8 cellular contexts compared by ENCODE assay signal in genomic region chr5:83564069-83564749, GRCh38.
DNase-seq lines count a peak whose midpoint lies in the region; ATAC-seq and TF ChIP-seq lines count a peak whose summit lies in the region.

No MANE protein-coding gene starts in this region.

- TF ChIP-seq CTCF in A673 (conservative IDR thresholded peaks at IDR 0.05; ENCODE audit: low read depth, low read length) (peak; percentile 68), GM13977 (IDR thresholded peaks at IDR 0.05; ENCODE audit: extremely low read depth, insufficient read depth, missing control alignments) (peak; percentile 54), osteocyte (IDR thresholded peaks at IDR 0.05) (peak; percentile 73)

- H3K9me3 Mint-ChIP-seq in osteocyte (ENCODE audit: unreplicated experiment): no peaks in the 10 kb centered on the region
- no peaks in the 10 kb centered on the region for H3K9me3 Mint-ChIP-seq in activated CD8-positive, alpha-beta memory T cell treated with anti-CD3 and anti-CD28 coated beads, Interleukin-2, amount 10 ng/mL, durations not matched to agents 7 days and 5 days (ENCODE audit: low read depth)

- CTCF ChIA-PET in A673 (lab: Charles Lee): no interaction called here
- CTCF ChIA-PET in activated CD8-positive, alpha-beta memory T cell treated with anti-CD3 and anti-CD28 coated beads, Interleukin-2, amount 10 ng/mL, durations not matched to agents 7 days and 5 days (lab: Charles Lee): interaction anchor here (0.9 kb wide), 1 partner anchor 978 kb away, joined by 3 read pairs; no protein-coding TSS in a partner anchor

- intact Hi-C loops in A673 (cut with micrococcal nuclease; ENCODE audit: unreplicated experiment): loop anchor here (1.0 to 5.0 kb wide), 2 partner anchors 922 to 1212 kb away; no protein-coding TSS in a partner anchor

- in situ Hi-C loops in GM13977 (cut with MboI; ENCODE audit: low pct_unique_long_range_greater_than_20kb, low sequenced_read_pairs, unreplicated experiment): loop anchor here (5.0 kb wide), 1 partner anchor 1207 kb away; no protein-coding TSS in a partner anchor

- H3K27ac ChIP-seq in A673 (ENCODE audit: low read depth, low read length, poor library complexity, severe bottlenecking): no peak overlapping the region

- no peak overlapping the region for H3K27ac Mint-ChIP-seq in osteocyte (ENCODE audit: unreplicated experiment)
- H3K27ac Mint-ChIP-seq in activated CD8-positive, alpha-beta memory T cell treated with anti-CD3 and anti-CD28 coated beads, Interleukin-2, amount 10 ng/mL, durations not matched to agents 7 days and 5 days: no peak overlapping the region

- no peak for TF ChIP-seq POLR2A in erythroblast (IDR thresholded peaks at IDR 0.05; ENCODE audit: low read length)

- no peak overlapping the region for H3K4me3 Mint-ChIP-seq in osteocyte (ENCODE audit: unreplicated experiment)
- H3K4me3 Mint-ChIP-seq in activated CD8-positive, alpha-beta memory T cell treated with anti-CD3 and anti-CD28 coated beads, Interleukin-2, amount 10 ng/mL, durations not matched to agents 7 days and 5 days: no peak overlapping the region

- H3K4me1 Mint-ChIP-seq in osteocyte (ENCODE audit: unreplicated experiment): peaks cover 22% of the 10 kb centered on the region
- peaks cover 5% of the 10 kb centered on the region for H3K4me1 Mint-ChIP-seq in activated CD8-positive, alpha-beta memory T cell treated with anti-CD3 and anti-CD28 coated beads, Interleukin-2, amount 10 ng/mL, durations not matched to agents 7 days and 5 days

- peaks cover 3% of the 10 kb centered on the region for H3K36me3 Mint-ChIP-seq in osteocyte (ENCODE audit: unreplicated experiment)
- no peaks in the 10 kb centered on the region for H3K36me3 Mint-ChIP-seq in activated CD8-positive, alpha-beta memory T cell treated with anti-CD3 and anti-CD28 coated beads, Interleukin-2, amount 10 ng/mL, durations not matched to agents 7 days and 5 days

- ATAC-seq in GM19324 (IDR thresholded peaks at IDR 0.05; ENCODE audit: low FRiP score, unreplicated experiment): no peak
- no peak for ATAC-seq in activated CD8-positive, alpha-beta memory T cell treated with anti-CD3 and anti-CD28 coated beads, Interleukin-2, amount 10 ng/mL, durations not matched to agents 7 days and 5 days

- H3K4me3 ChIP-seq in A673 (ENCODE audit: low read depth, low read length, poor library complexity, severe bottlenecking): no peak overlapping the region

- peaks cover 4% of the 10 kb centered on the region for H3K27me3 ChIP-seq in A673 (replicated peaks; ENCODE audit: insufficient read depth, low read depth, low read length, poor library complexity)

- no TSS peak for BruUV-seq in A673 (replicated peaks; lab: Mats Ljungman, UMichigan)

- no peaks in the 10 kb centered on the region for H3K27me3 Mint-ChIP-seq in osteocyte (ENCODE audit: unreplicated experiment)
- H3K27me3 Mint-ChIP-seq in activated CD8-positive, alpha-beta memory T cell treated with anti-CD3 and anti-CD28 coated beads, Interleukin-2, amount 10 ng/mL, durations not matched to agents 7 days and 5 days: peaks cover 47% of the 10 kb centered on the region

- DNase-seq in A673 (ENCODE audit: low spot score) (peak; percentile 52), GM13977 (ENCODE audit: low spot score) (peak; percentile 24), HT-29 (ENCODE audit: low spot score) (peak; percentile 76), RKO (ENCODE audit: low spot score) (peak; percentile 48), erythroblast (lab: John Stamatoyannopoulos, UW) (peak; percentile 39 to 60), osteocyte (ENCODE audit: extremely low spot score, unreplicated experiment) (no peak)
- DNase-seq in activated CD8-positive, alpha-beta memory T cell treated with anti-CD3 and anti-CD28 coated beads, Interleukin-2, amount 10 ng/mL, durations not matched to agents 7 days and 5 days: no peak

- no peaks in the 10 kb centered on the region for H3K4me1 ChIP-seq in A673 (ENCODE audit: insufficient read depth, low read length, poor library complexity, severe bottlenecking)

- H3K9me3 ChIP-seq in A673 (ENCODE audit: low read depth, low read length, poor library complexity, severe bottlenecking): no peaks in the 10 kb centered on the region

- no peaks in the 10 kb centered on the region for H3K36me3 ChIP-seq in A673 (ENCODE audit: insufficient read depth, low read length, poor library complexity, severe bottlenecking)

- POLR2A ChIA-PET in A673 (lab: Charles Lee; ENCODE audit: low non-redundant PET): no interaction called here

Comparison
In these comparisons a context has a peak if more than half of its experiments do, and no peak if none do; other contexts are left out.
1. DNase-seq: peak in A673 (single experiment), GM13977 (single experiment), HT-29 (single experiment), RKO (single experiment) and erythroblast (2 of 2); none in osteocyte (single experiment) and activated CD8-positive, alpha-beta memory T cell treated with anti-CD3 and anti-CD28 coated beads, Interleukin-2, amount 10 ng/mL, durations not matched to agents 7 days and 5 days (single experiment).
2. Peak in every context shown above with its lines, with median percentiles within 50 percentile points of each other: CTCF ChIP-seq.